Comparison of ENCODE assay signal across 8 cellular contexts in genomic region chr20:40689943-40690835, GRCh38. TPM values are rescaled to one million over a fixed set of nuclear protein-coding genes. Genes with fewer than 3 reads are reported as not detected.
DNase-seq lines count a peak whose midpoint lies in the region; ATAC-seq and TF ChIP-seq lines count a peak whose summit lies in the region.

No MANE protein-coding gene starts in this region.

- H3K27me3 ChIP-seq in endodermal cell (ENCODE audit: control insufficient read depth, insufficient read depth, low read length, poor library complexity, severe bottlenecking) = peaks cover 96% of the 10 kb centered on the region

- H3K36me3 ChIP-seq in endodermal cell (ENCODE audit: control insufficient read depth, insufficient read depth, low read length) = no peaks in the 10 kb centered on the region

- H3K36me3 Mint-ChIP-seq in endodermal cell (ENCODE audit: low read depth) = no peaks in the 10 kb centered on the region

- H3K9ac ChIP-seq in endodermal cell (ENCODE audit: extremely low read depth, low read length, poor library complexity, severe bottlenecking) = peak overlapping the region; percentile 64

- peaks cover 12% of the 10 kb centered on the region for H3K4me1 ChIP-seq in endodermal cell (ENCODE audit: control insufficient read depth, insufficient read depth, low read length)

- H3K27ac Mint-ChIP-seq in endodermal cell = peak overlapping the region; percentile 77

- peaks cover 33% of the 10 kb centered on the region for H3K4me1 Mint-ChIP-seq in endodermal cell

- peak overlapping the region; percentile 82 for H3K4me3 ChIP-seq in endodermal cell (ENCODE audit: low read length)

- H3K9me3 Mint-ChIP-seq in endodermal cell = no peaks in the 10 kb centered on the region

- H3K27ac ChIP-seq in endodermal cell (ENCODE audit: low read depth, low read length) = peak overlapping the region; percentile 87

- TF ChIP-seq CTCF in endodermal cell (conservative IDR thresholded peaks at IDR 0.05) = peak; percentile 95

- 0 to 1% methylated on average over 32 to 84 of the region's 84 CpGs for WGBS in endodermal cell (ENCODE audit: insufficient coverage in 1 of 2, insufficient read length in 1 of 2), 2 experiments

- no peaks in the 10 kb centered on the region for H3K9me3 ChIP-seq in endodermal cell (ENCODE audit: control insufficient read depth, low read length)

- peaks cover 95% of the 10 kb centered on the region for H3K27me3 Mint-ChIP-seq in endodermal cell (ENCODE audit: insufficient read depth)

- H3K4me3 Mint-ChIP-seq in endodermal cell = peak overlapping the region; percentile 65

- DNase-seq in SHP77 (lab: John Stamatoyannopoulos, UW) (peak; percentile 28 to 50), SHP77 treated with DMSO at 0.1 percent for 48 hours (lab: John Stamatoyannopoulos, UW) (no peak), NCI-H526 treated with DMSO at 0.1 percent for 48 hours (lab: John Stamatoyannopoulos, UW) (peak; percentile 67), endodermal cell (peak; percentile 98), mesenteric fat pad (ENCODE audit: low spot score) (peak; percentile 97)
- DNase-seq in activated CD8-positive, alpha-beta memory T cell treated with anti-CD3 and anti-CD28 coated beads for 48 hours (ENCODE audit: low read depth in 2 of 3, low spot score in 2 of 3) = peak; percentile 50 to 69 (median 67)
- DNase-seq in stimulated activated CD8-positive, alpha-beta memory T cell treated with anti-CD3 and anti-CD28 coated beads, Interleukin-2, amount 100 ng/mL, for 1 hour (ENCODE audit: low read depth in 2 of 2) = peak; percentile 6 to 20

- ATAC-seq in HG03139 (IDR thresholded peaks at IDR 0.05; ENCODE audit: unreplicated experiment) = peak; percentile 66

RNA-seq across cellular contexts. Expression of gene MAFB, which starts 1.2 kb away (rescaled TPM):
- total RNA-seq in endodermal cell (1 to 10 TPM in 1 of 2 donors, under 1 TPM in 1; 0.90 to 1.5 TPM), mesenteric fat pad (86.0 TPM)
- 6.6 TPM for polyA plus RNA-seq in endodermal cell (2013, experiment 1 of 2)
- 5.8 TPM for polyA plus RNA-seq in endodermal cell (2013, experiment 2 of 2)

Comparison
In these comparisons a context has a peak if more than half of its experiments do, and no peak if none do; other contexts are left out.
1. RNA of gene MAFB, which starts 1.2 kb away (total RNA-seq): 86.0 TPM in mesenteric fat pad (single experiment); 0.90 to 1.5 TPM in endodermal cell; every median in the first group is over 10 times any median in the second.